Comparison of ENCODE assay signal across 1 cellular context in the genomic region with DNA sequence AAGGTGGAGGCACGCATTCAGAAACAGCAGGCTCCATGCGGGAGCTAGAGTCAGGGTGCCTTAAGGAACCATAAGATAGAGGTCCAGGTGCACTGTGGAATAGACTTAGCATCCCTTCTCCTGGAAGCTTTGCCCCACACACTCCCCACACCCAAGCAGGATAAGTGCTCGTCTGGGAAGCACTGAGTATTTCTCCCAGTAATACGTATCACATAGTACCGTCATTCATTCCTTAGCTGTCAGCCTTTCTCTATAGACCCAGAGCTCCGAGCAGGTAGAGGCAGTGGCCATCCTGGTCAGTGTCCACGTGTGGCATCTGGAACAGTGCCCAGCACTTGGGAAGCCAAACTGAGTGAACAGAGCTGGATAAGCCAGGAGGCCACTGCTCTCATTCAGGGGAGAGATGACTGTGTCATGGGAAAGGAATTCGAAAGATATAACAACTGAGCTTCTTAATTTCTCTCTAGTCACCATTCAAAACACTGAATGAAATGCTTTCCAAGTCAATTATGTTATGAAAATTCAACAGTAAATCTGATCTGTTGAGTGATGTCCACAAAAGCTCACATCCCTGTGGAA.
TF ChIP-seq lines count a peak whose summit lies in the region.

No MANE protein-coding gene starts in this region.

TF ChIP-seq in IMR-90, 13 proteins besides CTCF, POLR2A, EP300 and RAD21 (continued from another document):
- TF ChIP-seq RCOR1 (IDR thresholded peaks at IDR 0.05; ENCODE audit: insufficient replicate concordance, low read length) = no peak
- TF ChIP-seq MAFK (IDR thresholded peaks at IDR 0.05; ENCODE audit: low read depth, low read length) = no peak
- no peak for TF ChIP-seq CHD1 (IDR thresholded peaks at IDR 0.05; ENCODE audit: low read depth, low read length)
- TF ChIP-seq CEBPB (IDR thresholded peaks at IDR 0.05; ENCODE audit: low read depth, low read length) = no peak
- TF ChIP-seq, protein P1, sequence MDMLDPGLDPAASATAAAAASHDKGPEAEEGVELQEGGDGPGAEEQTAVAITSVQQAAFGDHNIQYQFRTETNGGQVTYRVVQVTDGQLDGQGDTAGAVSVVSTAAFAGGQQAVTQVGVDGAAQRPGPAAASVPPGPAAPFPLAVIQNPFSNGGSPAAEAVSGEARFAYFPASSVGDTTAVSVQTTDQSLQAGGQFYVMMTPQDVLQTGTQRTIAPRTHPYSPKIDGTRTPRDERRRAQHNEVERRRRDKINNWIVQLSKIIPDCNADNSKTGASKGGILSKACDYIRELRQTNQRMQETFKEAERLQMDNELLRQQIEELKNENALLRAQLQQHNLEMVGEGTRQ (IDR thresholded peaks at IDR 0.05; ENCODE audit: low read depth, low read length) = peak; percentile 67
- TF ChIP-seq, protein P2, sequence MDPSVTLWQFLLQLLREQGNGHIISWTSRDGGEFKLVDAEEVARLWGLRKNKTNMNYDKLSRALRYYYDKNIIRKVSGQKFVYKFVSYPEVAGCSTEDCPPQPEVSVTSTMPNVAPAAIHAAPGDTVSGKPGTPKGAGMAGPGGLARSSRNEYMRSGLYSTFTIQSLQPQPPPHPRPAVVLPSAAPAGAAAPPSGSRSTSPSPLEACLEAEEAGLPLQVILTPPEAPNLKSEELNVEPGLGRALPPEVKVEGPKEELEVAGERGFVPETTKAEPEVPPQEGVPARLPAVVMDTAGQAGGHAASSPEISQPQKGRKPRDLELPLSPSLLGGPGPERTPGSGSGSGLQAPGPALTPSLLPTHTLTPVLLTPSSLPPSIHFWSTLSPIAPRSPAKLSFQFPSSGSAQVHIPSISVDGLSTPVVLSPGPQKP (IDR thresholded peaks at IDR 0.05; ENCODE audit: borderline replicate concordance, low read depth, low read length) = no peak
- peak; percentile 50; the same call in 1 of the 2 replicates for TF ChIP-seq MXI1 (IDR thresholded peaks at IDR 0.05; ENCODE audit: borderline replicate concordance, low read depth, low read length)
